ENCODE assay signal across 16 cellular contexts in genomic region chr10:101676573-101676972, GRCh38.
DNase-seq lines count a peak whose midpoint lies in the region; ATAC-seq and TF ChIP-seq lines count a peak whose summit lies in the region.
"Had no signal": no experiment of that assay in that cellular context is flagged by ENCODE, and none has a peak within 500 bp of the region (broad histone marks: within the 10 kb centered on the region; RNA-seq: fewer than 3 reads in every experiment).

No MANE protein-coding gene starts in this region.

- CTCF ChIA-PET in HEK293 (lab: Yijun Ruan, JAX) (no interaction called here), HEK293T (lab: Yijun Ruan, JAX) (no interaction called here)

- peaks cover 41% of the 10 kb centered on the region for H3K36me3 Mint-ChIP-seq in effector memory CD8-positive, alpha-beta T cell (ENCODE audit: insufficient read depth)
- peaks cover 46% of the 10 kb centered on the region for H3K36me3 Mint-ChIP-seq in stimulated activated effector memory CD8-positive, alpha-beta T cell treated with anti-CD3 and anti-CD28 coated beads, Interleukin-12 subunit alpha, Interleukin-12 subunit beta, amount 100 ng/mL, for 72 hours

- no peak overlapping the region for H3K4me3 Mint-ChIP-seq in effector memory CD8-positive, alpha-beta T cell
- H3K4me3 Mint-ChIP-seq in stimulated activated effector memory CD8-positive, alpha-beta T cell treated with anti-CD3 and anti-CD28 coated beads, Interleukin-12 subunit alpha, Interleukin-12 subunit beta, amount 100 ng/mL, for 72 hours = no peak overlapping the region
- H3K4me3 Mint-ChIP-seq: GM23338, H9 had no signal

- no peaks in the 10 kb centered on the region for H3K27me3 Mint-ChIP-seq in effector memory CD8-positive, alpha-beta T cell
- H3K27me3 Mint-ChIP-seq: CD4-positive, alpha-beta memory T cell had no signal

- no peaks in the 10 kb centered on the region for H3K9me3 ChIP-seq in HEK293 (ENCODE audit: control insufficient read depth, insufficient read depth, low read depth, low read length)

- no peak for ATAC-seq in effector memory CD8-positive, alpha-beta T cell (replicated peaks)
- ATAC-seq in stimulated activated effector memory CD8-positive, alpha-beta T cell treated with anti-CD3 and anti-CD28 coated beads, Interleukin-12 subunit alpha, Interleukin-12 subunit beta, amount 100 ng/mL, for 72 hours = no peak
- ATAC-seq: GM23338, HCT116 had no signal

- no peaks in the 10 kb centered on the region for H3K9me3 Mint-ChIP-seq in effector memory CD8-positive, alpha-beta T cell
- H3K9me3 Mint-ChIP-seq in stimulated activated effector memory CD8-positive, alpha-beta T cell treated with anti-CD3 and anti-CD28 coated beads, Interleukin-12 subunit alpha, Interleukin-12 subunit beta, amount 100 ng/mL, for 72 hours = no peaks in the 10 kb centered on the region

- no peak overlapping the region for H3K27ac ChIP-seq in HEK293 (ENCODE audit: extremely low read depth, low read depth, low read length)

- no peak for TF ChIP-seq CTCF in HEK293 (tag by site-specific recombination; IDR thresholded peaks at IDR 0.05)

- H3K36me3 ChIP-seq in HEK293 (ENCODE audit: control insufficient read depth in 2 of 2, insufficient read depth in 1 of 2, low read length in 2 of 2) = peaks cover 4 to 32% of the 10 kb centered on the region in 2 experiments; a peak in 2 of 3 replicates

- DNase-seq in HEK293T (ENCODE audit: extremely low spot score) (no peak), NCI-H774 (lab: John Stamatoyannopoulos, UW) (no peak)
- DNase-seq in effector memory CD8-positive, alpha-beta T cell = no peak
- DNase-seq in stimulated activated effector memory CD8-positive, alpha-beta T cell treated with anti-CD3 and anti-CD28 coated beads, Interleukin-12 subunit alpha, Interleukin-12 subunit beta, amount 100 ng/mL, for 72 hours (ENCODE audit: low spot score in 2 of 2) = no peak
- DNase-seq in activated CD4-positive, alpha-beta T cell treated with anti-CD3 and anti-CD28 coated beads for 48 hours = no peak
- DNase-seq: C1 segment of cervical spinal cord; Calu3; CD4-positive, alpha-beta memory T cell; COR-L47; DMS79; EL; GDM1; H9 had no signal

- peak overlapping the region; percentile 24 to 44 for H3K27ac Mint-ChIP-seq in effector memory CD8-positive, alpha-beta T cell
- H3K27ac Mint-ChIP-seq in stimulated activated effector memory CD8-positive, alpha-beta T cell treated with anti-CD3 and anti-CD28 coated beads, Interleukin-12 subunit alpha, Interleukin-12 subunit beta, amount 100 ng/mL, for 72 hours = peak overlapping the region; percentile 27
- H3K27ac Mint-ChIP-seq: GM23338, H9 had no signal

- H3K4me1 ChIP-seq in HEK293 (ENCODE audit: control insufficient read depth, insufficient read depth, low read length) = no peaks in the 10 kb centered on the region

- peaks cover 6 to 16% of the 10 kb centered on the region in 2 donors for H3K4me1 Mint-ChIP-seq in effector memory CD8-positive, alpha-beta T cell (ENCODE audit: low read depth in 2 of 2)
- peaks cover under 1% of the 10 kb centered on the region for H3K4me1 Mint-ChIP-seq in stimulated activated effector memory CD8-positive, alpha-beta T cell treated with anti-CD3 and anti-CD28 coated beads, Interleukin-12 subunit alpha, Interleukin-12 subunit beta, amount 100 ng/mL, for 72 hours
- H3K4me1 Mint-ChIP-seq: GM23338, H9 had no signal

- no peak overlapping the region for H3K4me3 ChIP-seq in HEK293 (ENCODE audit: low read depth, low read length)
- H3K4me3 ChIP-seq: GM23338 had no signal

- POLR2A ChIA-PET in HEK293 (lab: Yijun Ruan, JAX) (no interaction called here), HEK293T (lab: Yijun Ruan, JAX) (no interaction called here)

TF ChIP-seq in HEK293, 187 proteins besides CTCF, POLR2A, EP300 and RAD21:
- TF ChIP-seq SETDB1 (IDR thresholded peaks at IDR 0.05; ENCODE audit: insufficient read length, low read length) (peak; percentile 62), MYNN (tag by site-specific recombination; IDR thresholded peaks at IDR 0.05; ENCODE audit: borderline replicate concordance) (no peak), ZSCAN16 (tag by site-specific recombination; IDR thresholded peaks at IDR 0.05) (no peak), ZNF426 (tag by site-specific recombination; IDR thresholded peaks at IDR 0.05) (no peak), ZNF548 (tag by site-specific recombination; IDR thresholded peaks at IDR 0.05) (no peak), ZBTB44 (tag by site-specific recombination; IDR thresholded peaks at IDR 0.05) (no peak), ZNF600 (tag by site-specific recombination; IDR thresholded peaks at IDR 0.05) (no peak), ZBTB8A (tag by site-specific recombination; IDR thresholded peaks at IDR 0.05) (no peak), ZNF362 (tag by site-specific recombination; IDR thresholded peaks at IDR 0.05) (peak; percentile 55; the same call in 1 of the 2 replicates), ZNF677 (tag by site-specific recombination; IDR thresholded peaks at IDR 0.05) (no peak), SP7 (tag by site-specific recombination; IDR thresholded peaks at IDR 0.05) (no peak)
TF ChIP-seq in HEK293: peak in this region for 2.

TF ChIP-seq in HEK293T, 16 proteins besides CTCF, POLR2A, EP300 and RAD21:
- no peak for TF ChIP-seq ELF4 (IDR thresholded peaks at IDR 0.05)
- 0 out of 2 replicates have a peak, but pooled peaks have one; percentile 27 for TF ChIP-seq ZNF384 (IDR thresholded peaks at IDR 0.05)
